In the genomic region with DNA sequence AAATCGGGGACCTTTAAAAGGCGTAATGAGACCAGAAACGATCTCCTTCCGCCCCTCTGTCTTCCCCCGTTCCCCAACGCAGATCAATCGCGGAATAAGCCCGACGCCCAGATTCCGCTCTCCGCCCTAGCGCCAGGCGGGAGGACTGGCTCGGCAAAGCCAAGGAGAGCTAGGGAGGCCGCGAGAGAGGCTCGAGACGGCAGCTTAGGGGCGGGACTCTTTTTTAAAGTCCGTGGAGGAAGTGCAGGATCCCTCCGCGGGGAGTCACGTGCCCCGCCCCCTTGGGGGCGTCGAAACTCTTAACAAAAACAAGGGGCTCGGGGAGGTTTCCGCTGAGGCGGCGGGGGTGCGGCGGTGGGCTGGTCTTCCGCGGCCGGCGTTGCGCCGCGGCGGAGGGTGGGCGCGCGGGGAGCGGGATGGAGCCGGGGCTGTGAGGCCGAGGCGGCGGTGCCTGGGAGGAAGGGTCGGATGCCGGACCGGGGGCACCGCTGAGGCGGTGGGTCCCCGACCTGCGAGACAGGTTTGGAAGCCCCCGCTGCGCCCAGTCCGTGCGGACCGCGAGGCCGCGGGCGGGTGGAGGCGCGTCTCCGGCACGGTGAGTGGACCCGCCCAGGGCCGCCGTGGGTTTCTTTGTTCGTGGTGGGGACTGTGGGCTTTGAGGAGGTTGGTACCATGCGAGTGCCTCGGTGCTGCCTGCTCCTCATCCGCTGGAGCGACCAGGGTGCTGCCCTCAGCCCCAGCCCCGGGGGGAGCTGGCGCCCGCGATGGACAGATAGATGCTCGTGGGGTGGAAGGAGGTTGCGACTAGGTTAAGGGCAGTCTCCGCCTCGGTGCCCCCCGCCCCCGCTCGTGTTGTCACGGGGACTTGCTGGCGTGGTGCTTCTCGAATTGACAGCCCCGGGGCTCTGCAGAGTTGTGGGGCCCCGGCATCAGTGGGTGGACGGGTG, we compare ENCODE assay signal across 8 cellular contexts. TPM values are rescaled to one million over a fixed set of nuclear protein-coding genes. Genes with fewer than 3 reads are reported as not detected.
DNase-seq lines count a peak whose midpoint lies in the region; ATAC-seq and TF ChIP-seq lines count a peak whose summit lies in the region.

A gene with protein sequence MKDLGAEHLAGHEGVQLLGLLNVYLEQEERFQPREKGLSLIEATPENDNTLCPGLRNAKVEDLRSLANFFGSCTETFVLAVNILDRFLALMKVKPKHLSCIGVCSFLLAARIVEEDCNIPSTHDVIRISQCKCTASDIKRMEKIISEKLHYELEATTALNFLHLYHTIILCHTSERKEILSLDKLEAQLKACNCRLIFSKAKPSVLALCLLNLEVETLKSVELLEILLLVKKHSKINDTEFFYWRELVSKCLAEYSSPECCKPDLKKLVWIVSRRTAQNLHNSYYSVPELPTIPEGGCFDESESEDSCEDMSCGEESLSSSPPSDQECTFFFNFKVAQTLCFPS (plus strand): TSS at position 296 of the 947 bp plus-strand sequence. CDS start 1,326 bp downstream, outside the sequence.

- H3K9me3 ChIP-seq in AG04450 (ENCODE audit: control insufficient read depth, insufficient read depth, low read length) = no peaks in the 10 kb centered on the region

- DNase-seq in AG04450 (ENCODE audit: low read depth, low spot score) = peak; percentile 92
- DNase-seq in NCI-H82 (lab: John Stamatoyannopoulos, UW) = peak; percentile 96
- peak; percentile 61 to 73 for DNase-seq in activated CD8-positive, alpha-beta memory T cell treated with anti-CD3 and anti-CD28 coated beads for 1 hour (ENCODE audit: extremely low read depth in 1 of 2, low read depth in 1 of 2)
- DNase-seq in effector CD8-positive, alpha-beta T cell (lab: John Stamatoyannopoulos, UW) = peak; percentile 91
- DNase-seq in mesenteric fat pad (ENCODE audit: low spot score) = peak; percentile 94
- DNase-seq in stimulated activated CD8-positive, alpha-beta memory T cell treated with anti-CD3 and anti-CD28 coated beads, Interleukin-15, amount 100 ng/mL, for 1 hour (ENCODE audit: low read depth) = peak; percentile 72

- ATAC-seq in GM19043 (IDR thresholded peaks at IDR 0.05; ENCODE audit: low read depth, unreplicated experiment) = peak; percentile 5
- peak; percentile 15 for ATAC-seq in HG03378 (IDR thresholded peaks at IDR 0.05; ENCODE audit: unreplicated experiment)

- POLR2A ChIA-PET in AG04450 (lab: Yijun Ruan, JAX) = interaction anchor here (0.7 to 2.0 kb wide), 8 partner anchors 9 to 98 kb away, joined by 3 to 13 read pairs (median 4); a partner anchor contains a TSS

- peaks cover 11% of the 10 kb centered on the region for H3K27me3 ChIP-seq in AG04450 (ENCODE audit: control insufficient read depth, insufficient read depth, low read length)

- H3K27ac ChIP-seq in AG04450 (ENCODE audit: low read depth, low read length) = peak within 1 kb of the TSS; percentile 99

- TF ChIP-seq CTCF in AG04450 (IDR thresholded peaks at IDR 0.05; ENCODE audit: low read depth, low read length) = no peak

- peak within 1 kb of the TSS; percentile 98 for H3K4me3 ChIP-seq in AG04450 (ENCODE audit: low read depth, low read length)

- CTCF ChIA-PET in AG04450 (lab: Charles Lee) = interaction anchor here (1.9 to 2.2 kb wide), 2 partner anchors 46 kb away, joined by 9 to 12 read pairs; no protein-coding TSS in a partner anchor

RNA-seq across cellular contexts. Expression of the gene that starts here (rescaled TPM):
- 28.9 and 42.3 TPM in 2 replicates for polyA plus RNA-seq in AG04450 (2011; rRNA removed)
- polyA minus RNA-seq in AG04450 (2011; rRNA and poly(A)+ RNA removed) = 14.4 and 23.5 TPM in 2 replicates
- total RNA-seq in mesenteric fat pad = 28.6 TPM

Comparison
In these comparisons a context has a peak if more than half of its experiments do, and no peak if none do; other contexts are left out.
1. Peak in every context shown above with its lines: DNase-seq, ATAC-seq, H3K4me3 ChIP-seq and H3K27ac ChIP-seq.